In the genomic region with DNA sequence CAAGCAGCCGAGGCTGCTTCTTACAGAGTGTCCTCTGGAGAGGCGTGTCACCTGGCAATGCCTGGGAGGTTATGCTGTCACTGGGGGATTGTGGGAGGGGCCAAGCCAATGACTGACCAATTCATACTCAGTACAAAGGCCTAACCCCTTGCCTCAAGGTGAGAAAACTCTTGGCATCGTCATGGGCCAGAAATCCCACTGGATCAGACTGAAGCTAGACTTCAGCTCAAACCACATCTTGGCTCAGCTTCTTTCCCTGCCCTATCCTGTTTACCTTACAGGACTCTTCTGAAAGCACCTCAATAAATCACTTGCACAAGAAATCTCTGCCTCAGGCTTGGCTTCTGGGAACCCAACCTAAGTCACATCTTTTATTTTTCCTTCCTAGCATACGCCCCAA, we compare ENCODE assay signal across 23 cellular contexts. TPM values are rescaled to one million over a fixed set of nuclear protein-coding genes. Genes with fewer than 3 reads are reported as not detected.
A peak's percentile ranks its signal among the peaks of the same experiment; 100 is the strongest.
DNase-seq lines count a peak whose midpoint lies in the region; ATAC-seq and TF ChIP-seq lines count a peak whose summit lies in the region.
"Had no signal": no experiment of that assay in that cellular context is flagged by ENCODE, and none has a peak within 500 bp of the region (broad histone marks: within the 10 kb centered on the region; RNA-seq: fewer than 3 reads in every experiment).

No MANE protein-coding gene starts in this region.

- peaks cover 0 to 9% of the 10 kb centered on the region in 2 experiments; a peak in 3 of 4 replicates for H3K4me1 ChIP-seq in SK-N-SH (ENCODE audit: control insufficient read depth in 1 of 2, insufficient read depth in 2 of 2, low read depth in 1 of 2, low read length in 1 of 2)
- H3K4me1 ChIP-seq in esophagus muscularis mucosa: peaks cover 17 to 26% (median 21%) of the 10 kb centered on the region in 4 donors
- peaks cover 27% of the 10 kb centered on the region for H3K4me1 ChIP-seq in upper lobe of right lung
- H3K4me1 ChIP-seq: BLaER1, testis had no signal

- POLR2A ChIA-PET in SK-N-SH (lab: Yijun Ruan, JAX): no interaction called here

- no peaks in the 10 kb centered on the region for H3K9me3 Mint-ChIP-seq in nephron
- H3K9me3 Mint-ChIP-seq: activated CD4-positive, alpha-beta memory T cell treated with anti-CD3 and anti-CD28 coated beads for 36 hours; activated naive CD8-positive, alpha-beta T cell treated with anti-CD3 and anti-CD28 coated beads, Interleukin-2, amount 10 ng/mL, durations not matched to agents 7 days and 5 days; effector memory CD8-positive, alpha-beta T cell had no signal

- no peak for DNase-seq in SK-N-SH
- no peak for DNase-seq in esophagus muscularis mucosa (ENCODE audit: extremely low spot score)
- DNase-seq in upper lobe of right lung: no peak
- DNase-seq in SKM-1 treated with dmso at 0.1 percent for 144 hours (lab: John Stamatoyannopoulos, UW; ENCODE audit: unreplicated experiment): no peak
- DNase-seq: activated CD4-positive, alpha-beta memory T cell treated with anti-CD3 and anti-CD28 coated beads for 36 hours; activated naive CD8-positive, alpha-beta T cell treated with anti-CD3 and anti-CD28 coated beads, Interleukin-2, amount 10 ng/mL, durations not matched to agents 7 days and 5 days; activated T-cell treated with anti-CD3 and anti-CD28 coated beads, Interleukin-2, amount 50 U/mL, for 48 hours; central memory CD4-positive, alpha-beta T cell; DMS53; effector memory CD8-positive, alpha-beta T cell; NCI-H2029; NCI-H510A; OCI-M1; right lobe of liver; stimulated activated CD4-positive, alpha-beta T cell treated with anti-CD3 and anti-CD28 coated beads, Interleukin-4, amount 100 ng/mL, for 4 hours; testis had no signal

- H3K27me3 Mint-ChIP-seq in nephron (ENCODE audit: low read depth): no peaks in the 10 kb centered on the region
- H3K27me3 Mint-ChIP-seq: activated CD4-positive, alpha-beta memory T cell treated with anti-CD3 and anti-CD28 coated beads for 36 hours; activated naive CD8-positive, alpha-beta T cell treated with anti-CD3 and anti-CD28 coated beads, Interleukin-2, amount 10 ng/mL, durations not matched to agents 7 days and 5 days; effector memory CD8-positive, alpha-beta T cell had no signal

- H4K20me1 ChIP-seq in SK-N-SH (ENCODE audit: insufficient read depth): no peaks in the 10 kb centered on the region
- H4K20me1 ChIP-seq: BLaER1 had no signal

- peaks cover 30% of the 10 kb centered on the region for H3K36me3 Mint-ChIP-seq in nephron (ENCODE audit: low read depth)

- intact Hi-C loops in esophagus muscularis mucosa (cut with DNase I): loop anchor here (2.0 kb wide), 1 partner anchor 168 kb away; no protein-coding TSS in a partner anchor
- intact Hi-C loops in upper lobe of right lung (cut with DNase I): no loop called here

- H3K4me3 ChIP-seq in SK-N-SH (ENCODE audit: low read depth in 2 of 2, low read length in 1 of 2) (no peak overlapping the region), esophagus muscularis mucosa (no peak overlapping the region), upper lobe of right lung (no peak overlapping the region)
- H3K4me3 ChIP-seq: BLaER1, right lobe of liver, testis had no signal

- H3K4me2 ChIP-seq in SK-N-SH: no peak overlapping the region
- H3K4me2 ChIP-seq: BLaER1 had no signal

- H3K9me2 ChIP-seq in SK-N-SH: no peaks in the 10 kb centered on the region

- TF ChIP-seq EP300 in SK-N-SH (IDR thresholded peaks at IDR 0.05; ENCODE audit: borderline replicate concordance in 1 of 2, low read depth in 1 of 2, low read length in 1 of 2): no peak
- TF ChIP-seq EP300 in esophagus muscularis mucosa (IDR thresholded peaks at IDR 0.05): no peak

- 0 out of 2 replicates have a peak overlapping the region, but pooled peaks have one; percentile 51 for H3K9ac ChIP-seq in SK-N-SH
- H3K9ac ChIP-seq: BLaER1 had no signal

- H3K4me3 Mint-ChIP-seq in nephron: no peak overlapping the region
- H3K4me3 Mint-ChIP-seq: activated CD4-positive, alpha-beta memory T cell treated with anti-CD3 and anti-CD28 coated beads for 36 hours; activated naive CD8-positive, alpha-beta T cell treated with anti-CD3 and anti-CD28 coated beads, Interleukin-2, amount 10 ng/mL, durations not matched to agents 7 days and 5 days; effector memory CD8-positive, alpha-beta T cell had no signal

- H3F3A ChIP-seq in SK-N-SH (replicated peaks; ENCODE audit: insufficient read depth): peaks cover 31% of the 10 kb centered on the region

- H2AFZ ChIP-seq in SK-N-SH (ENCODE audit: low read depth): no peak overlapping the region

- H3K4me1 Mint-ChIP-seq in nephron: peaks cover 31% of the 10 kb centered on the region
- H3K4me1 Mint-ChIP-seq: activated naive CD8-positive, alpha-beta T cell treated with anti-CD3 and anti-CD28 coated beads, Interleukin-2, amount 10 ng/mL, durations not matched to agents 7 days and 5 days had no signal

- H3K27ac ChIP-seq in SK-N-SH (ENCODE audit: low read depth in 2 of 2, low read length in 1 of 2): peak overlapping the region in 1 of 2 experiments; percentile 83; a peak in 2 of 4 replicates
- peak overlapping the region; percentile 47 to 68 (median 54) for H3K27ac ChIP-seq in esophagus muscularis mucosa (replicated peaks in 1 of 4)
- H3K27ac ChIP-seq in upper lobe of right lung: peak overlapping the region; percentile 31
- H3K27ac ChIP-seq: 22Rv1, BLaER1, right lobe of liver, testis had no signal

- ATAC-seq in SK-N-SH treated with all-trans-retinoic acid at 6 μM for 48 hours: no peak
- peak; percentile 21 for ATAC-seq in upper lobe of right lung
- no peak for ATAC-seq in HG02870 (IDR thresholded peaks at IDR 0.05; ENCODE audit: unreplicated experiment)
- no peak for ATAC-seq in HG03135 (IDR thresholded peaks at IDR 0.05; ENCODE audit: unreplicated experiment)
- ATAC-seq: effector memory CD8-positive, alpha-beta T cell; HepG2; right lobe of liver had no signal

- peak overlapping the region; percentile 42 to 92 (median 69) for H3K27ac Mint-ChIP-seq in nephron
- H3K27ac Mint-ChIP-seq: activated CD4-positive, alpha-beta memory T cell treated with anti-CD3 and anti-CD28 coated beads for 36 hours; activated naive CD8-positive, alpha-beta T cell treated with anti-CD3 and anti-CD28 coated beads, Interleukin-2, amount 10 ng/mL, durations not matched to agents 7 days and 5 days had no signal

- TF ChIP-seq RAD21 in SK-N-SH (IDR thresholded peaks at IDR 0.05; ENCODE audit: low read length): no peak

- H3K79me2 ChIP-seq in SK-N-SH (ENCODE audit: insufficient read depth): peaks cover 24% of the 10 kb centered on the region

- TF ChIP-seq CTCF in SK-N-SH (IDR thresholded peaks at IDR 0.05) (no peak), esophagus muscularis mucosa (IDR thresholded peaks at IDR 0.05) (no peak), nephron (IDR thresholded peaks at IDR 0.05; ENCODE audit: unreplicated experiment in 3 of 3) (no peak), upper lobe of right lung (IDR thresholded peaks at IDR 0.05) (no peak)

- H3K27me3 ChIP-seq in SK-N-SH (ENCODE audit: insufficient read depth) (no peaks in the 10 kb centered on the region), esophagus muscularis mucosa (no peaks in the 10 kb centered on the region), upper lobe of right lung (no peaks in the 10 kb centered on the region)
- H3K27me3 ChIP-seq: BLaER1, right lobe of liver, testis had no signal

- no peaks in the 10 kb centered on the region for H3K9me3 ChIP-seq in SK-N-SH
- H3K9me3 ChIP-seq in esophagus muscularis mucosa: no peaks in the 10 kb centered on the region
- no peaks in the 10 kb centered on the region for H3K9me3 ChIP-seq in upper lobe of right lung
- H3K9me3 ChIP-seq: BLaER1, right lobe of liver, testis had no signal

- TF ChIP-seq POLR2A in esophagus muscularis mucosa (IDR thresholded peaks at IDR 0.05; ENCODE audit: low read depth): no peak

- CTCF ChIA-PET in SK-N-SH (lab: Yijun Ruan, JAX): interaction anchor here (0.7 to 17.6 kb wide), 6 partner anchors 8 to 658 kb away, joined by 3 to 375 read pairs (median 5); no protein-coding TSS in a partner anchor

- WGBS in SK-N-SH (ENCODE audit: low lambda C conversion rate): 95% methylated on average over 3 of the region's 4 CpGs
- WGBS in esophagus muscularis mucosa: 56% methylated on average over 4 of the region's 4 CpGs

- H3K36me3 ChIP-seq in SK-N-SH (replicated peaks in 1 of 2; ENCODE audit: control insufficient read depth in 1 of 2, insufficient read depth in 2 of 2, low read length in 1 of 2): peaks cover 41 to 45% of the 10 kb centered on the region in 2 experiments
- peaks cover 21 to 50% (median 35%) of the 10 kb centered on the region in 4 donors for H3K36me3 ChIP-seq in esophagus muscularis mucosa
- H3K36me3 ChIP-seq in upper lobe of right lung: peaks cover 40% of the 10 kb centered on the region

TF ChIP-seq in SK-N-SH, 30 proteins besides CTCF, POLR2A, EP300 and RAD21:
- TF ChIP-seq POLR2AphosphoS5 (IDR thresholded peaks at IDR 0.05; ENCODE audit: low read depth, low read length) (0 out of 2 replicates have a peak, but pooled peaks have one; percentile 14), ELF1 (IDR thresholded peaks at IDR 0.05) (no peak), MXI1 (IDR thresholded peaks at IDR 0.05; ENCODE audit: low read depth, low read length) (no peak), EZH2phosphoT487 (IDR thresholded peaks at IDR 0.05; ENCODE audit: borderline replicate concordance, low read depth) (no peak)

TF ChIP-seq in SK-N-SH treated with all-trans-retinoic acid at 6 μM for 48 hours, 23 proteins besides CTCF, POLR2A, EP300 and RAD21 (continues in another document):
- TF ChIP-seq ISL1 (CRISPR knock-in tag; IDR thresholded peaks at IDR 0.05) (no peak), CSDC2 (CRISPR knock-in tag; IDR thresholded peaks at IDR 0.05) (no peak)

RNA-seq across cellular contexts. Expression of a gene that starts 9.5 kb away (rescaled TPM):
- 63.5 and 76.4 TPM in 2 replicates for polyA plus RNA-seq in SK-N-SH (2012; rRNA removed)
- polyA plus RNA-seq in SK-N-SH (2012; cell fraction: cytosol; rRNA removed): 116 and 169 TPM in 2 replicates
- 15.0 and 24.7 TPM in 2 replicates for polyA plus RNA-seq in SK-N-SH (2012; cell fraction: nucleus; rRNA removed)
- total RNA-seq in esophagus muscularis mucosa (10 to 100 TPM; 32.5 to 78.9 (median 49.4) TPM), upper lobe of right lung (58.1 TPM)

RNA-seq across cellular contexts. Expression of a gene that starts 9.6 kb away (rescaled TPM):
- 6.0 and 6.3 TPM in 2 replicates for polyA plus RNA-seq in SK-N-SH (2012; rRNA removed)
- 9.8 and 14.6 TPM in 2 replicates for polyA plus RNA-seq in SK-N-SH (2012; cell fraction: cytosol; rRNA removed)
- polyA plus RNA-seq in SK-N-SH (2012; cell fraction: nucleus; rRNA removed): 3.6 and 14.0 TPM in 2 replicates
- 10 to 100 TPM; 16.7 to 26.2 (median 22.6) TPM for total RNA-seq in esophagus muscularis mucosa
- 22.1 TPM for total RNA-seq in upper lobe of right lung
